In genomic region chr1:54581621-54582035, GRCh38 we compare ENCODE assay signal across 8 cellular contexts. TPM values are rescaled to one million over a fixed set of nuclear protein-coding genes. Genes with fewer than 3 reads are reported as not detected.
DNase-seq lines count a peak whose midpoint lies in the region; ATAC-seq and TF ChIP-seq lines count a peak whose summit lies in the region.

No MANE protein-coding gene starts in this region.

- H3K4me1 ChIP-seq in parathyroid adenoma: peaks cover 13% of the 10 kb centered on the region

- H3K4me2 ChIP-seq in parathyroid adenoma (ENCODE audit: low read length): peak overlapping the region; percentile 23

- ATAC-seq in GM18502 (IDR thresholded peaks at IDR 0.05; ENCODE audit: poor library complexity, unreplicated experiment) (no peak), GM21381 (IDR thresholded peaks at IDR 0.05; ENCODE audit: unreplicated experiment) (no peak)

- H3K4me3 ChIP-seq in fibroblast of pulmonary artery (replicated peaks; ENCODE audit: low read depth, low read length) (no peak overlapping the region), parathyroid adenoma (ENCODE audit: low read depth, low read length) (no peak overlapping the region)

- TF ChIP-seq CTCF in fibroblast of pulmonary artery (IDR thresholded peaks at IDR 0.05; ENCODE audit: low read length, missing control alignments) (no peak), parathyroid adenoma (IDR thresholded peaks at IDR 0.05) (no peak)

- peak overlapping the region; percentile 64 for H2AFZ ChIP-seq in parathyroid adenoma

- no peak overlapping the region for H3K9ac ChIP-seq in parathyroid adenoma

- DNase-seq in DMS79 (lab: John Stamatoyannopoulos, UW) (peak; percentile 43), RPMI7951 (ENCODE audit: low read depth) (peak; percentile 66), fibroblast of pulmonary artery (ENCODE audit: low read depth) (peak; percentile 84), NCI-H2227 treated with DMSO at 0.1 percent for 48 hours (lab: John Stamatoyannopoulos, UW) (no peak)
- no peak for DNase-seq in stimulated activated CD4-positive, alpha-beta T cell treated with anti-CD3 and anti-CD28 coated beads, Interleukin-4, amount 100 ng/mL, for 1 hour

- H3K27ac ChIP-seq in parathyroid adenoma: peak overlapping the region; percentile 88

- no peaks in the 10 kb centered on the region for H3K79me2 ChIP-seq in parathyroid adenoma

- no peaks in the 10 kb centered on the region for H3K27me3 ChIP-seq in parathyroid adenoma (ENCODE audit: control insufficient read depth, insufficient read depth, low read length)

- H3K9me3 ChIP-seq in parathyroid adenoma (ENCODE audit: control insufficient read depth, low read length): no peaks in the 10 kb centered on the region

- H3K36me3 ChIP-seq in parathyroid adenoma (ENCODE audit: control insufficient read depth, insufficient read depth, low read length): no peaks in the 10 kb centered on the region

RNA-seq across cellular contexts. Expression of gene ACOT11, which starts 33.6 kb away (rescaled TPM):
- total RNA-seq in RPMI7951 (2014; rRNA removed; shearing (Covaris generic)): 0.39 and 0.60 TPM in 2 replicates

RNA-seq across cellular contexts. Expression of gene FAM151A, which starts 41.7 kb away (rescaled TPM):
- not detected in 2 replicates for total RNA-seq in RPMI7951 (2014; rRNA removed; shearing (Covaris generic))

RNA-seq across cellular contexts. Expression of gene MROH7, which starts 60.0 kb away (rescaled TPM):
- not detected in 2 replicates for total RNA-seq in RPMI7951 (2014; rRNA removed; shearing (Covaris generic))

Comparison
In these comparisons a context has a peak if more than half of its experiments do, and no peak if none do; other contexts are left out.
1. DNase-seq: peak in DMS79 (single experiment), RPMI7951 (single experiment) and fibroblast of pulmonary artery (single experiment); none in NCI-H2227 treated with DMSO at 0.1 percent for 48 hours (single experiment) and stimulated activated CD4-positive, alpha-beta T cell treated with anti-CD3 and anti-CD28 coated beads, Interleukin-4, amount 100 ng/mL, for 1 hour (single experiment).